In the genomic region with DNA sequence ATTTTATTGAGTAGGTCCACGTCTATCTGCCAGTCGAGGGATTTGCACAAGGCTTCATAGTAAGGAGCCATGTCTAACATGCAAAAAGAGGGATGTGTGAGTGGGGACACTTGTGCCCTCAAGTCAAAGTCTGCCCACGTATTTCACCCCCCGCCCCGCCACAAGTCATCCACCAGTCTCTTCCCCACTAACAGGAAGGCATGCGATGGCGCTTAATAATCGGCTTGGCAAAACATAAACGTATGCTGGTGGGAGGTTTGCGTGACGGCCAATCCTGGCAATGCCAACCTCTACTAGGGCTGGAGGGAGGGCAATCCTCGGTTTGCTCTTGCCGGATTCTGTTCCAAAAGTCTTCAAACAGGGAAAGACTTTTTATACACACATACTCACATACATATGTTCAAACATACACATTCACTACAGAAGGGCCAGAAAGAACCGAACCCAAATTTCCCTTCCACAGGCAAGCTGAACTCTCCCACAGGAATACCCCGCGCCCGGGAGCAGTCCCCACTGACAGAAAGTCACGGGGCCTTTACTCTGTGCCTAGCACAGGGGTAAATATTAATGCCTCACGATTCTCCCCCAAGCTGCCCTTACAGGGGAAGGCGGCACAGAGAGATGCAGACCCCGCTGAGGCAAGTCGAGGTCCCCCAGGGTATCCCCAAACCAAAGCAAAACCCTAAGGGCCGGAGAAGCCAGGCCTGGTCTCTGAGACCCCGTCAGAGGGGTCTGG, we compare ENCODE assay signal across 1 cellular context.
TF ChIP-seq lines count a peak whose summit lies in the region.

No MANE protein-coding gene starts in this region.

TF ChIP-seq in GM12891, 5 proteins besides CTCF, POLR2A, EP300 and RAD21 (continued from another document):
- TF ChIP-seq SPI1 (IDR thresholded peaks at IDR 0.05; ENCODE audit: low read depth, low read length) = no peak
